12 cellular contexts compared by ENCODE assay signal in the genomic region with DNA sequence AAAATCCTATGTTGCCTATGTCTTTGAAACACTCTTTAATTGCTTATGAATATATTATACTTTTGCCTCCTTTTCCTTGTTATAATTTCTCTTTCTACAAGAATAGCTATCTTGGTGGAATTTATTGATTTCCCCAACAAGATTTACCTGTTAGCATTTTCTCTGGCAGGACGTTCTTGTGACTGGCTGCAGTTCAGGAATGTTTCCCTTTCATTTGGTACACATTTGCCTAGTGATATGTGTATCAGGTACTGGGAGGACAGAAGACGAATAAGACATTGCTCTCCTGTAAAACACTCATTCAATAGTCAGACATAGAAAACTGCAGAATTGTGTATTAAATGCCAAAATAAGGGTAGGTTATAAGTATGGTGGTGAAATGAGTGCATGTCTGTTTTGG.
DNase-seq lines count a peak whose midpoint lies in the region; ATAC-seq and TF ChIP-seq lines count a peak whose summit lies in the region.
"Had no signal": no experiment of that assay in that cellular context is flagged by ENCODE, and none has a peak within 500 bp of the region (broad histone marks: within the 10 kb centered on the region; RNA-seq: fewer than 3 reads in every experiment).

No MANE protein-coding gene starts in this region.

- peak overlapping the region; percentile 9; the same call in 1 of the 2 replicates for H3K27ac ChIP-seq in VCaP
- H3K27ac ChIP-seq: BLaER1 treated with 17β-estradiol and CSF1 and Interleukin-3, amounts not matched to agents 10 nM and 100 nM; GM23248 had no signal

- H3K4me1 Mint-ChIP-seq in type B pancreatic cell (ENCODE audit: unreplicated experiment) = peaks cover 34% of the 10 kb centered on the region
- H3K4me1 Mint-ChIP-seq in activated T-cell treated with anti-CD3 and anti-CD28 coated beads, Interleukin-2, amount 50 U/mL, for 4 hours (ENCODE audit: low read depth) = no peaks in the 10 kb centered on the region
- H3K4me1 Mint-ChIP-seq: B cell had no signal

- no peaks in the 10 kb centered on the region for H3K36me3 Mint-ChIP-seq in type B pancreatic cell
- no peaks in the 10 kb centered on the region for H3K36me3 Mint-ChIP-seq in activated T-cell treated with anti-CD3 and anti-CD28 coated beads, Interleukin-2, amount 50 U/mL, for 4 hours (ENCODE audit: insufficient read depth)
- H3K36me3 Mint-ChIP-seq: CD8-positive, alpha-beta T cell had no signal

- H3K4me3 Mint-ChIP-seq in type B pancreatic cell = no peak overlapping the region
- no peak overlapping the region for H3K4me3 Mint-ChIP-seq in activated T-cell treated with anti-CD3 and anti-CD28 coated beads, Interleukin-2, amount 50 U/mL, for 4 hours
- H3K4me3 Mint-ChIP-seq: B cell; CD8-positive, alpha-beta T cell had no signal

- no peaks in the 10 kb centered on the region for H3K27me3 Mint-ChIP-seq in type B pancreatic cell
- no peaks in the 10 kb centered on the region for H3K27me3 Mint-ChIP-seq in activated T-cell treated with anti-CD3 and anti-CD28 coated beads, Interleukin-2, amount 50 U/mL, for 4 hours (ENCODE audit: low read depth)
- H3K27me3 Mint-ChIP-seq: B cell had no signal

- no peak for ATAC-seq in activated T-cell treated with anti-CD3 and anti-CD28 coated beads, Interleukin-2, amount 50 U/mL, for 4 hours
- ATAC-seq: CD8-positive, alpha-beta T cell had no signal

- no peak overlapping the region for H3K4me3 ChIP-seq in LNCaP clone FGC (ENCODE audit: low read depth, low read length)
- H3K4me3 ChIP-seq: BLaER1 treated with 17β-estradiol and CSF1 and Interleukin-3, amounts not matched to agents 10 nM and 100 nM; GM23248; HAP-1 had no signal

- peak overlapping the region; percentile 5 for H3K27ac Mint-ChIP-seq in type B pancreatic cell
- H3K27ac Mint-ChIP-seq: B cell; CD8-positive, alpha-beta T cell had no signal

- DNase-seq in LNCaP clone FGC (ENCODE audit: low read depth) (peak; percentile 0), mucosa of gallbladder (ENCODE audit: low spot score) (peak; percentile 62), type B pancreatic cell (ENCODE audit: extremely low spot score, unreplicated experiment) (no peak), amniotic stem cell (lab: John Stamatoyannopoulos, UW) (no peak), COR-L47 (lab: John Stamatoyannopoulos, UW) (no peak)
- no peak for DNase-seq in activated T-cell treated with anti-CD3 and anti-CD28 coated beads, Interleukin-2, amount 50 U/mL, for 4 hours
- DNase-seq: CD8-positive, alpha-beta T cell; GM23248 had no signal

- TF ChIP-seq CTCF in LNCaP clone FGC (IDR thresholded peaks at IDR 0.05; ENCODE audit: control insufficient read depth, extremely low read depth, insufficient read depth) = no peak
- TF ChIP-seq CTCF in VCaP (conservative IDR thresholded peaks at IDR 0.05) = no peak
- TF ChIP-seq CTCF in type B pancreatic cell (conservative IDR thresholded peaks at IDR 0.05) = no peak

- no peaks in the 10 kb centered on the region for H3K9me3 Mint-ChIP-seq in type B pancreatic cell
- H3K9me3 Mint-ChIP-seq in activated T-cell treated with anti-CD3 and anti-CD28 coated beads, Interleukin-2, amount 50 U/mL, for 4 hours = no peaks in the 10 kb centered on the region
- H3K9me3 Mint-ChIP-seq: CD8-positive, alpha-beta T cell had no signal

Comparison
In these comparisons a context has a peak if more than half of its experiments do, and no peak if none do; other contexts are left out.
1. DNase-seq: peak in LNCaP clone FGC (single experiment) and mucosa of gallbladder (single experiment); none in type B pancreatic cell (single experiment), amniotic stem cell (single experiment), activated T-cell treated with anti-CD3 and anti-CD28 coated beads, Interleukin-2, amount 50 U/mL, for 4 hours (single experiment) and COR-L47 (single experiment).